ENCODE assay signal across 26 cellular contexts in the genomic region with DNA sequence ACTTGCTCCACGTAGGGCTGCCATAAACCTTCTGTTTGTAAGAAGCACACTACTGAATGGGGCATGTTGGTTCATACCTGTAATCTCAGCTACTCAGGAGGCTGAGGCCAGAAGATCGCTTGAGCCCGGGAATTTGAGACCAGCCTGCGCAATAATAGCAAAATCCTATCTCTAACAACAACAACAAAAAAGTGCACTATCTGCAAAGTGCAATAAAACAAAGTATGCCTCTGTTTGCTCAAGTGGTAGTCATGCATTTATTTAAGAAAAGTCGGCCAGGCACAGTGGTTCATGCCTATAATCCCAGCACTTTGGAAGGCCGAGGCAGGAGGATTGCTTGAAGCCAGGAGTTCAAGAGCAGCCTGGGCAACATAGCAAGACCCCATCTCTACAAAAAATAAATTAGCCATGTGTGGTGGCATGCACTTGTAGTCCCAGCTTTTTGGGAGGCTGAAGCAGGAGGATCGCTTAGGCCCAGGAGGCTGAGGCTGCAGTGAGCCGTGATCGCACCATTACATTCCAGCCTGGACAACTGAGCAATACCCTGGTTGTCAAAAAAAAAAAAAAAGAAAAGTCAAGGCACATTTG.
"Had no signal": no experiment of that assay in that cellular context is flagged by ENCODE, and none has a peak within 500 bp of the region (broad histone marks: within the 10 kb centered on the region; RNA-seq: fewer than 3 reads in every experiment).

No MANE protein-coding gene starts in this region.

- H3K4me3 Mint-ChIP-seq: immature natural killer cell; natural killer cell; stimulated activated effector memory CD8-positive, alpha-beta T cell treated with anti-CD3 and anti-CD28 coated beads, Interleukin-12 subunit alpha, Interleukin-12 subunit beta, amount 100 ng/mL, for 72 hours had no signal

- DNase-seq: dorsolateral prefrontal cortex; effector CD4-positive, alpha-beta T cell; esophagus squamous epithelium; foreskin melanocyte; glutamatergic neuron; heart right ventricle; hypothalamus; immature natural killer cell; islet precursor cell; left ventricle myocardium superior; lower lobe of right lung; natural killer cell; occipital lobe; pancreas; stimulated activated CD4-positive, alpha-beta T cell treated with anti-CD3 and anti-CD28 coated beads, Interleukin-2, amount 100 ng/mL, for 24 hours; stimulated activated CD4-positive, alpha-beta T cell treated with anti-CD3 and anti-CD28 coated beads, Interleukin-4, amount 100 ng/mL, for 24 hours; stimulated activated naive CD4-positive, alpha-beta T cell treated with Interleukin-2 at 50 U/mL for 16 hours; stomach; thyroid gland had no signal

- FAIRE-seq: colon, endothelial cell of umbilical vein, pancreas had no signal

- H3K36me3 Mint-ChIP-seq: natural killer cell had no signal

- H3K4me1 ChIP-seq: prostate gland had no signal

- H3K9me3 ChIP-seq: esophagus squamous epithelium, heart right ventricle, lower lobe of right lung, pancreas, prostate gland, right atrium auricular region, stomach, thyroid gland, vagina had no signal

- H3K27ac Mint-ChIP-seq: immature natural killer cell; natural killer cell; stimulated activated effector memory CD8-positive, alpha-beta T cell treated with anti-CD3 and anti-CD28 coated beads, Interleukin-12 subunit alpha, Interleukin-12 subunit beta, amount 100 ng/mL, for 72 hours had no signal

- ATAC-seq: heart right ventricle; left ventricle myocardium superior; lower lobe of right lung; natural killer cell; pancreas; sciatic nerve; stimulated activated effector memory CD8-positive, alpha-beta T cell treated with anti-CD3 and anti-CD28 coated beads, Interleukin-12 subunit alpha, Interleukin-12 subunit beta, amount 100 ng/mL, for 72 hours had no signal

- H3K27ac ChIP-seq: dorsolateral prefrontal cortex, esophagus squamous epithelium, heart right ventricle, lower lobe of right lung, pancreas, prostate gland, right atrium auricular region, stomach, thyroid gland, vagina had no signal

- H3K36me3 ChIP-seq: esophagus squamous epithelium, lower lobe of right lung, pancreas, prostate gland, right atrium auricular region, stomach, thyroid gland, vagina had no signal

- H3K9me3 Mint-ChIP-seq: immature natural killer cell; natural killer cell; stimulated activated effector memory CD8-positive, alpha-beta T cell treated with anti-CD3 and anti-CD28 coated beads, Interleukin-12 subunit alpha, Interleukin-12 subunit beta, amount 100 ng/mL, for 72 hours had no signal

- H3K27me3 ChIP-seq: dorsolateral prefrontal cortex, esophagus squamous epithelium, heart right ventricle, pancreas, right atrium auricular region, stomach, thyroid gland, vagina had no signal

- H3K4me3 ChIP-seq: dorsolateral prefrontal cortex, esophagus squamous epithelium, heart right ventricle, lower lobe of right lung, pancreas, prostate gland, right atrium auricular region, stomach, thyroid gland, vagina had no signal
